Comparison of ENCODE assay signal across 28 cellular contexts in the genomic region with DNA sequence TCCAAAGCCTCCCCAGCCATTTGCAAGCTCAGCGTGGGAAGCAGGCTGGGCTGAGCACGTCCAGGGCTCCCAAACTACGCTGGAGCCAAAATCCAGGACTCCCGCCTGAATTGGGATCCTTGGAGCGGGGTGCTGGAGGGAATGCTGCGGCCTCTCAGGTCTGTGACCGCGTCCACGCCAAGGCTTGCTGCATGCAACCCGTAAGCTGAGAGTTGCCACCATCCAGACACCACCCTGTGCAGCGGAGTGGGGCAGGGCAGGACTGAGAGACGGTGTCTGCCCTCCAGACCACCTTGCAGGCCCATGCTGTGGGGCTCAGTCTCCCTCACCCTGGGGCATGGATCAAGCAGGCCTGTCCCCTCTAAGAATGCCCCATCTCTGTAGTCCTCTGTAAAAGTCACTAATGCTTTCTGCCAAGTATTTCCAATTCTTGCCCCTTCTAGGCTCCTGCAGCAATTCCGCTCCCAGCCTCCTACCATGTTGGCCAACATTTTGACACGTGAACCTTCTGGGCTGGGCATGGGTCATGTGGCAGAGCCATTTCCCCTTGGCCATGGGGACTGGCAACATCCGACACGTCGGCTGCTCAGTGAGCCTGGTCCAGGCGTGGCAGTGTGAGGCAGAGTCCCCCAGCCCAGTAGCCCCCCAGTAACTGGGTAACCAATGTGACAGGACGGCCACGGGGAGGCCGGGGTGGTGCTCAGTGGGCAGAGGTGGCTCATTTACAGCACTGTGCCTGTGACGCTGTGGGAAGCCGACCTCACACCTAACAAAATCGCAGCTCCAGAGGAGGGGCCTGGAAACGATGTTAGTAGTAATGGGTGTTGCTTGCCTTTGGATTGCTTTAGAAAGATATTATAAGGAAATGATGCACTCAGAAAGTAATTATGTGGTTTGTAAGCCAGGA.
"Had no signal": no experiment of that assay in that cellular context is flagged by ENCODE, and none has a peak within 500 bp of the region (broad histone marks: within the 10 kb centered on the region; RNA-seq: fewer than 3 reads in every experiment).

No MANE protein-coding gene starts in this region.

- H3K27ac ChIP-seq: esophagus muscularis mucosa, foreskin keratinocyte, heart left ventricle, left ventricle myocardium inferior, neutrophil, ovary, prostate gland, sigmoid colon, stomach, thyroid gland, upper lobe of left lung, vagina had no signal

- DNase-seq: activated CD4-positive, alpha-beta T cell treated with anti-CD3 and anti-CD28 coated beads for 1 hour; activated CD4-positive, alpha-beta T cell treated with anti-CD3 and anti-CD28 coated beads, Interleukin-2, amount 10 ng/mL, durations not matched to agents 7 days and 5 days; activated CD8-positive, alpha-beta T cell treated with anti-CD3 and anti-CD28 coated beads, Interleukin-2, amount 10 ng/mL, durations not matched to agents 7 days and 5 days; activated naive CD4-positive, alpha-beta T cell; activated T-cell treated with anti-CD3 and anti-CD28 coated beads, Interleukin-2, amount 50 U/mL, for 4 hours; dermis blood vessel endothelial cell; effector CD4-positive, alpha-beta T cell; foreskin keratinocyte; heart left ventricle; left ventricle myocardium inferior; ovary; sigmoid colon; small intestine; stimulated activated CD4-positive, alpha-beta T cell treated with anti-CD3 and anti-CD28 coated beads, Interleukin-2, amount 100 ng/mL, for 24 hours; stimulated activated naive B cell treated with anti-CD40 and anti-IgM and Interleukin-4, amounts not matched to agents 10 μg/mL and 1 μg/mL and 100 μg/mL, for 72 hours; stomach; T-helper 2 cell; thyroid gland had no signal

- H3K4me1 Mint-ChIP-seq: activated T-helper 17 cell treated with anti-CD3 and anti-CD28 coated beads, Interleukin-2, amount 50 U/mL, for 72 hours; central memory CD8-positive, alpha-beta T cell; nephron had no signal

- H3K36me3 Mint-ChIP-seq: activated naive CD4-positive, alpha-beta T cell treated with anti-CD3 and anti-CD28 coated beads, Interleukin-2, amount 50 U/mL, for 72 hours; stimulated activated naive B cell treated with anti-CD40 and anti-IgM and Interleukin-4, amounts not matched to agents 10 μg/mL and 1 μg/mL and 100 μg/mL, for 72 hours had no signal

- H3K4me3 ChIP-seq: esophagus muscularis mucosa, heart left ventricle, left ventricle myocardium inferior, lung, ovary, prostate gland, sigmoid colon, stomach, thyroid gland, upper lobe of left lung, vagina had no signal

- H3K4me1 ChIP-seq: foreskin keratinocyte, prostate gland had no signal

- H3K4me3 Mint-ChIP-seq: activated CD4-positive, alpha-beta T cell treated with anti-CD3 and anti-CD28 coated beads, Interleukin-2, amount 10 ng/mL, durations not matched to agents 7 days and 5 days; activated CD8-positive, alpha-beta T cell treated with anti-CD3 and anti-CD28 coated beads, Interleukin-2, amount 10 ng/mL, durations not matched to agents 7 days and 5 days; activated T-cell treated with anti-CD3 and anti-CD28 coated beads, Interleukin-2, amount 50 U/mL, for 4 hours; activated T-helper 17 cell treated with anti-CD3 and anti-CD28 coated beads, Interleukin-2, amount 50 U/mL, for 72 hours; central memory CD8-positive, alpha-beta T cell; nephron; stimulated activated naive B cell treated with anti-CD40 and anti-IgM and Interleukin-4, amounts not matched to agents 10 μg/mL and 1 μg/mL and 100 μg/mL, for 72 hours had no signal

- H3K27me3 ChIP-seq: foreskin keratinocyte, ovary, thyroid gland, upper lobe of left lung, vagina had no signal

- H3K36me3 ChIP-seq: esophagus muscularis mucosa, heart left ventricle, left ventricle myocardium inferior, neutrophil, ovary, prostate gland, sigmoid colon, stomach, thyroid gland, upper lobe of left lung, vagina had no signal

- H3K9me3 Mint-ChIP-seq: activated CD4-positive, alpha-beta T cell treated with anti-CD3 and anti-CD28 coated beads, Interleukin-2, amount 10 ng/mL, durations not matched to agents 7 days and 5 days; activated naive CD4-positive, alpha-beta T cell treated with anti-CD3 and anti-CD28 coated beads, Interleukin-2, amount 50 U/mL, for 72 hours; activated T-cell treated with anti-CD3 and anti-CD28 coated beads, Interleukin-2, amount 50 U/mL, for 4 hours; activated T-helper 17 cell treated with anti-CD3 and anti-CD28 coated beads, Interleukin-2, amount 50 U/mL, for 72 hours; central memory CD8-positive, alpha-beta T cell; stimulated activated naive B cell treated with anti-CD40 and anti-IgM and Interleukin-4, amounts not matched to agents 10 μg/mL and 1 μg/mL and 100 μg/mL, for 72 hours had no signal

- H3K27ac Mint-ChIP-seq: activated CD4-positive, alpha-beta T cell treated with anti-CD3 and anti-CD28 coated beads, Interleukin-2, amount 10 ng/mL, durations not matched to agents 7 days and 5 days; activated CD8-positive, alpha-beta T cell treated with anti-CD3 and anti-CD28 coated beads, Interleukin-2, amount 10 ng/mL, durations not matched to agents 7 days and 5 days; activated naive CD4-positive, alpha-beta T cell treated with anti-CD3 and anti-CD28 coated beads, Interleukin-2, amount 50 U/mL, for 72 hours; activated T-helper 17 cell treated with anti-CD3 and anti-CD28 coated beads, Interleukin-2, amount 50 U/mL, for 72 hours; nephron; stimulated activated naive B cell treated with anti-CD40 and anti-IgM and Interleukin-4, amounts not matched to agents 10 μg/mL and 1 μg/mL and 100 μg/mL, for 72 hours had no signal

- H3K9me3 ChIP-seq: esophagus muscularis mucosa, neutrophil, ovary, prostate gland, sigmoid colon, thyroid gland, upper lobe of left lung, vagina had no signal
